In the genomic region with DNA sequence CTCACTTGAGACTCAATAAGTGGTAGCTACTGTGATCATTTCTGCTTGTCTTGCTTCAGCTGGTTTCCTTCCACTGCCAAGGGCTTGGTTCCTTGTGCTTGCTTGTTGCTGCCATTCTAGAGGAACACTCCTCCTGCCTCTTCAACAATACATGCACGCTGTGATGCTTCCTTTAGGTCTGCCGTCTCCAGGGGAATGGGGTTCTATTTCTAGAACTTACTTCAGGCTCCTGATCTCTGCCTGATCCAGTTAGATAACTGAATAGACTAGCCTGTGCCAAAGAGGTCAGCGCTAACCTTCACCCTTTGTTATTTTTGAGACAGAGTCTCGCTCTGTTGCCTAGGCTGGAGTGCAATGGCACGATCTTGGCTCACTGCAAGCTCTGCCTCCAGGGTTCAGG, we compare ENCODE assay signal across 28 cellular contexts.
"Had no signal": no experiment of that assay in that cellular context is flagged by ENCODE, and none has a peak within 500 bp of the region (broad histone marks: within the 10 kb centered on the region; RNA-seq: fewer than 3 reads in every experiment).

No MANE protein-coding gene starts in this region.

- H3K4me3 ChIP-seq: breast epithelium, esophagus squamous epithelium, neural progenitor cell, skin epidermis, stomach, tibial artery had no signal

- H3K27me3 Mint-ChIP-seq: activated CD4-positive, alpha-beta memory T cell treated with anti-CD3 and anti-CD28 coated beads, Interleukin-2, amount 10 ng/mL, durations not matched to agents 7 days and 5 days; activated CD4-positive, alpha-beta T cell treated with anti-CD3 and anti-CD28 coated beads, Interleukin-2, amount 10 ng/mL, durations not matched to agents 7 days and 5 days; activated naive CD4-positive, alpha-beta T cell treated with anti-CD3 and anti-CD28 coated beads, Interleukin-2, amount 50 U/mL, for 24 hours; activated naive CD8-positive, alpha-beta T cell treated with anti-CD3 and anti-CD28 coated beads, Interleukin-2, amount 50 U/mL, for 24 hours; activated T-helper 17 cell treated with anti-CD3 and anti-CD28 coated beads, Interleukin-2, amount 50 U/mL, for 72 hours; naive thymus-derived CD8-positive, alpha-beta T cell; stimulated activated naive B cell treated with anti-CD40 and anti-IgM and Interleukin-4, amounts not matched to agents 10 μg/mL and 1 μg/mL and 100 μg/mL, for 72 hours had no signal

- H3K9me3 Mint-ChIP-seq: activated CD4-positive, alpha-beta memory T cell treated with anti-CD3 and anti-CD28 coated beads, Interleukin-2, amount 10 ng/mL, durations not matched to agents 7 days and 5 days; activated CD4-positive, alpha-beta T cell treated with anti-CD3 and anti-CD28 coated beads, Interleukin-2, amount 10 ng/mL, durations not matched to agents 7 days and 5 days; activated naive CD4-positive, alpha-beta T cell treated with anti-CD3 and anti-CD28 coated beads, Interleukin-2, amount 50 U/mL, for 24 hours; activated T-helper 17 cell treated with anti-CD3 and anti-CD28 coated beads, Interleukin-2, amount 50 U/mL, for 72 hours had no signal

- DNase-seq: activated CD4-positive, alpha-beta memory T cell treated with anti-CD3 and anti-CD28 coated beads, Interleukin-2, amount 10 ng/mL, durations not matched to agents 7 days and 5 days; activated CD4-positive, alpha-beta T cell treated with anti-CD3 and anti-CD28 coated beads, Interleukin-2, amount 10 ng/mL, durations not matched to agents 7 days and 5 days; activated CD4-positive, CD25-positive, alpha-beta regulatory T cell treated with anti-CD3 and anti-CD28 coated beads, Interleukin-2, amount 50 U/mL, for 72 hours; activated CD8-positive, alpha-beta memory T cell treated with anti-CD3 and anti-CD28 coated beads, Interleukin-2, amount 50 U/mL, for 48 hours; activated gamma-delta T cell treated with Interleukin-2 at 50 U/mL for 16 hours; activated naive CD8-positive, alpha-beta T cell treated with anti-CD3 and anti-CD28 coated beads, Interleukin-2, amount 50 U/mL, for 24 hours; activated T-cell treated with anti-CD3 and anti-CD28 coated beads, Interleukin-2, amount 50 U/mL, for 4 hours; amygdala; dermis blood vessel endothelial cell; effector CD4-positive, alpha-beta T cell; esophagus squamous epithelium; glutamatergic neuron; islet precursor cell; mammary epithelial cell; naive thymus-derived CD8-positive, alpha-beta T cell; occipital lobe; right cardiac atrium; stimulated activated CD4-positive, alpha-beta T cell treated with anti-CD3 and anti-CD28 coated beads, Interleukin-1b, Interleukin-23, amount 100 ng/mL, for 48 hours; stimulated activated naive B cell treated with anti-CD40 and anti-IgM and Interleukin-4, amounts not matched to agents 10 μg/mL and 1 μg/mL and 100 μg/mL, for 72 hours; stomach; tibial artery; WERI-Rb-1 had no signal

- H3K27ac Mint-ChIP-seq: activated CD4-positive, alpha-beta memory T cell treated with anti-CD3 and anti-CD28 coated beads, Interleukin-2, amount 10 ng/mL, durations not matched to agents 7 days and 5 days; activated CD4-positive, alpha-beta T cell treated with anti-CD3 and anti-CD28 coated beads, Interleukin-2, amount 10 ng/mL, durations not matched to agents 7 days and 5 days; activated naive CD4-positive, alpha-beta T cell treated with anti-CD3 and anti-CD28 coated beads, Interleukin-2, amount 50 U/mL, for 24 hours; activated naive CD8-positive, alpha-beta T cell treated with anti-CD3 and anti-CD28 coated beads, Interleukin-2, amount 50 U/mL, for 24 hours; activated T-helper 17 cell treated with anti-CD3 and anti-CD28 coated beads, Interleukin-2, amount 50 U/mL, for 72 hours; mesothelial cell of epicardium; naive thymus-derived CD8-positive, alpha-beta T cell; stimulated activated naive B cell treated with anti-CD40 and anti-IgM and Interleukin-4, amounts not matched to agents 10 μg/mL and 1 μg/mL and 100 μg/mL, for 72 hours had no signal

- H3K36me3 ChIP-seq: breast epithelium, esophagus squamous epithelium, neural progenitor cell, stomach, tibial artery, WERI-Rb-1 had no signal

- H3K36me3 Mint-ChIP-seq: activated naive CD4-positive, alpha-beta T cell treated with anti-CD3 and anti-CD28 coated beads, Interleukin-2, amount 50 U/mL, for 24 hours; neural progenitor cell; stimulated activated naive B cell treated with anti-CD40 and anti-IgM and Interleukin-4, amounts not matched to agents 10 μg/mL and 1 μg/mL and 100 μg/mL, for 72 hours had no signal

- ATAC-seq: activated naive CD8-positive, alpha-beta T cell treated with anti-CD3 and anti-CD28 coated beads, Interleukin-2, amount 50 U/mL, for 24 hours; activated T-cell treated with anti-CD3 and anti-CD28 coated beads, Interleukin-2, amount 50 U/mL, for 4 hours; activated T-helper 17 cell treated with anti-CD3 and anti-CD28 coated beads, Interleukin-2, amount 50 U/mL, for 72 hours; naive thymus-derived CD8-positive, alpha-beta T cell; right cardiac atrium; stimulated activated naive B cell treated with anti-CD40 and anti-IgM and Interleukin-4, amounts not matched to agents 10 μg/mL and 1 μg/mL and 100 μg/mL, for 72 hours had no signal

- H3K27me3 ChIP-seq: breast epithelium, esophagus squamous epithelium, neural progenitor cell, stomach, tibial artery had no signal

- H3K9me3 ChIP-seq: breast epithelium, esophagus squamous epithelium, stomach, tibial artery had no signal

- H3K9ac ChIP-seq: neural progenitor cell had no signal

- H3K4me2 ChIP-seq: neural progenitor cell had no signal

- H3K4me3 Mint-ChIP-seq: activated CD4-positive, alpha-beta memory T cell treated with anti-CD3 and anti-CD28 coated beads, Interleukin-2, amount 10 ng/mL, durations not matched to agents 7 days and 5 days; activated CD4-positive, alpha-beta T cell treated with anti-CD3 and anti-CD28 coated beads, Interleukin-2, amount 10 ng/mL, durations not matched to agents 7 days and 5 days; activated naive CD4-positive, alpha-beta T cell treated with anti-CD3 and anti-CD28 coated beads, Interleukin-2, amount 50 U/mL, for 24 hours; activated naive CD8-positive, alpha-beta T cell treated with anti-CD3 and anti-CD28 coated beads, Interleukin-2, amount 50 U/mL, for 24 hours; activated T-cell treated with anti-CD3 and anti-CD28 coated beads, Interleukin-2, amount 50 U/mL, for 4 hours; activated T-helper 17 cell treated with anti-CD3 and anti-CD28 coated beads, Interleukin-2, amount 50 U/mL, for 72 hours; mesothelial cell of epicardium; naive thymus-derived CD8-positive, alpha-beta T cell; neural progenitor cell; stimulated activated naive B cell treated with anti-CD40 and anti-IgM and Interleukin-4, amounts not matched to agents 10 μg/mL and 1 μg/mL and 100 μg/mL, for 72 hours had no signal

- H3K4me1 ChIP-seq: breast epithelium had no signal
